In the genomic region with DNA sequence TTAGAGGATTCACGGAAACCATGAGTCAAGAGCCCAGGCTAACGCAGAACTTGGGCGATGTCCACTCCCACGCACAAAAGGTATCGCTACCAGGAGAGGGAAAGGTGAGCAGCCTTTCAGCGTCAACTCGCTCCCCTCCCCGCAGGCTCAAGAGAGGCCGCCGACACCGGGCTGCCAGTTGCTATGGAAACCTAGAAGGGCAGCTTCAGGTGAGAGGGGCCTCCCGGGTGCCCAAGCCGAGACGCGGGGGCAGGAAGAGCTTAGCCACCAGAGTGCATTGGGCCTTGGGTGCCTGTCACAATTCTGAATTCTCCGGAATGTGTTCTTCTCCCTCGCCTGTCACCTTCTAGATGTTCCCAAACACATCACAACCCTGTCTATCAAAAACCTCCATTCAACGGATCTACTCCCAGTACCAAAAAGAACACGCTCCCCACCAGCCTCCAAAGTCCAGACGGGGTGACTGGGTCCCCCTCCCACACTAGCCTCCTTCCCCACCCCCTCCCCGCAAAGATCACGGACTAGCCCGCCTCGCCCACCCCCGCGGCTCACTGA, we compare ENCODE assay signal across 1 cellular context.
TF ChIP-seq lines count a peak whose summit lies in the region.

No MANE protein-coding gene starts in this region.

TF ChIP-seq in GM23338, 12 proteins besides CTCF, POLR2A, EP300 and RAD21 (continued from another document):
- TF ChIP-seq, protein P1, sequence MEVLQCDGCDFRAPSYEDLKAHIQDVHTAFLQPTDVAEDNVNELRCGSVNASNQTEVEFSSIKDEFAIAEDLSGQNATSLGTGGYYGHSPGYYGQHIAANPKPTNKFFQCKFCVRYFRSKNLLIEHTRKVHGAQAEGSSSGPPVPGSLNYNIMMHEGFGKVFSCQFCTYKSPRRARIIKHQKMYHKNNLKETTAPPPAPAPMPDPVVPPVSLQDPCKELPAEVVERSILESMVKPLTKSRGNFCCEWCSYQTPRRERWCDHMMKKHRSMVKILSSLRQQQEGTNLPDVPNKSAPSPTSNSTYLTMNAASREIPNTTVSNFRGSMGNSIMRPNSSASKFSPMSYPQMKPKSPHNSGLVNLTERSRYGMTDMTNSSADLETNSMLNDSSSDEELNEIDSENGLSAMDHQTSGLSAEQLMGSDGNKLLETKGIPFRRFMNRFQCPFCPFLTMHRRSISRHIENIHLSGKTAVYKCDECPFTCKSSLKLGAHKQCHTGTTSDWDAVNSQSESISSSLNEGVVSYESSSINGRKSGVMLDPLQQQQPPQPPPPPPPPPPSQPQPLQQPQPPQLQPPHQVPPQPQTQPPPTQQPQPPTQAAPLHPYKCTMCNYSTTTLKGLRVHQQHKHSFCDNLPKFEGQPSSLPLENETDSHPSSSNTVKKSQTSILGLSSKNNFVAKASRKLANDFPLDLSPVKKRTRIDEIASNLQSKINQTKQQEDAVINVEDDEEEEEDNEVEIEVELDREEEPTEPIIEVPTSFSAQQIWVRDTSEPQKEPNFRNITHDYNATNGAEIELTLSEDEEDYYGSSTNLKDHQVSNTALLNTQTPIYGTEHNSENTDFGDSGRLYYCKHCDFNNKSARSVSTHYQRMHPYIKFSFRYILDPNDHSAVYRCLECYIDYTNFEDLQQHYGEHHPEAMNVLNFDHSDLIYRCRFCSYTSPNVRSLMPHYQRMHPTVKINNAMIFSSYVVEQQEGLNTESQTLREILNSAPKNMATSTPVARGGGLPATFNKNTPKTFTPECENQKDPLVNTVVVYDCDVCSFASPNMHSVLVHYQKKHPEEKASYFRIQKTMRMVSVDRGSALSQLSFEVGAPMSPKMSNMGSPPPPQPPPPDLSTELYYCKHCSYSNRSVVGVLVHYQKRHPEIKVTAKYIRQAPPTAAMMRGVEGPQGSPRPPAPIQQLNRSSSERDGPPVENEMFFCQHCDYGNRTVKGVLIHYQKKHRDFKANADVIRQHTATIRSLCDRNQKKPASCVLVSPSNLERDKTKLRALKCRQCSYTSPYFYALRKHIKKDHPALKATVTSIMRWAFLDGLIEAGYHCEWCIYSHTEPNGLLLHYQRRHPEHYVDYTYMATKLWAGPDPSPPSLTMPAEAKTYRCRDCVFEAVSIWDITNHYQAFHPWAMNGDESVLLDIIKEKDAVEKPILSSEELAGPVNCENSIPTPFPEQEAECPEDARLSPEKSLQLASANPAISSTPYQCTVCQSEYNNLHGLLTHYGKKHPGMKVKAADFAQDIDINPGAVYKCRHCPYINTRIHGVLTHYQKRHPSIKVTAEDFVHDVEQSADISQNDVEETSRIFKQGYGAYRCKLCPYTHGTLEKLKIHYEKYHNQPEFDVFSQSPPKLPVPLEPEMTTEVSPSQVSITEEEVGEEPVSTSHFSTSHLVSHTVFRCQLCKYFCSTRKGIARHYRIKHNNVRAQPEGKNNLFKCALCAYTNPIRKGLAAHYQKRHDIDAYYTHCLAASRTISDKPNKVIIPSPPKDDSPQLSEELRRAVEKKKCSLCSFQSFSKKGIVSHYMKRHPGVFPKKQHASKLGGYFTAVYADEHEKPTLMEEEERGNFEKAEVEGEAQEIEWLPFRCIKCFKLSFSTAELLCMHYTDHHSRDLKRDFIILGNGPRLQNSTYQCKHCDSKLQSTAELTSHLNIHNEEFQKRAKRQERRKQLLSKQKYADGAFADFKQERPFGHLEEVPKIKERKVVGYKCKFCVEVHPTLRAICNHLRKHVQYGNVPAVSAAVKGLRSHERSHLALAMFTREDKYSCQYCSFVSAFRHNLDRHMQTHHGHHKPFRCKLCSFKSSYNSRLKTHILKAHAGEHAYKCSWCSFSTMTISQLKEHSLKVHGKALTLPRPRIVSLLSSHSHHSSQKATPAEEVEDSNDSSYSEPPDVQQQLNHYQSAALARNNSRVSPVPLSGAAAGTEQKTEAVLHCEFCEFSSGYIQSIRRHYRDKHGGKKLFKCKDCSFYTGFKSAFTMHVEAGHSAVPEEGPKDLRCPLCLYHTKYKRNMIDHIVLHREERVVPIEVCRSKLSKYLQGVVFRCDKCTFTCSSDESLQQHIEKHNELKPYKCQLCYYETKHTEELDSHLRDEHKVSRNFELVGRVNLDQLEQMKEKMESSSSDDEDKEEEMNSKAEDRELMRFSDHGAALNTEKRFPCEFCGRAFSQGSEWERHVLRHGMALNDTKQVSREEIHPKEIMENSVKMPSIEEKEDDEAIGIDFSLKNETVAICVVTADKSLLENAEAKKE (CRISPR knock-in tag; IDR thresholded peaks at IDR 0.05) = no peak
- TF ChIP-seq STAT1 (IDR thresholded peaks at IDR 0.05; ENCODE audit: unreplicated experiment) = no peak
- TF ChIP-seq ZNF331 (CRISPR knock-in tag; IDR thresholded peaks at IDR 0.05; ENCODE audit: low read depth) = no peak
- TF ChIP-seq, protein P2, sequence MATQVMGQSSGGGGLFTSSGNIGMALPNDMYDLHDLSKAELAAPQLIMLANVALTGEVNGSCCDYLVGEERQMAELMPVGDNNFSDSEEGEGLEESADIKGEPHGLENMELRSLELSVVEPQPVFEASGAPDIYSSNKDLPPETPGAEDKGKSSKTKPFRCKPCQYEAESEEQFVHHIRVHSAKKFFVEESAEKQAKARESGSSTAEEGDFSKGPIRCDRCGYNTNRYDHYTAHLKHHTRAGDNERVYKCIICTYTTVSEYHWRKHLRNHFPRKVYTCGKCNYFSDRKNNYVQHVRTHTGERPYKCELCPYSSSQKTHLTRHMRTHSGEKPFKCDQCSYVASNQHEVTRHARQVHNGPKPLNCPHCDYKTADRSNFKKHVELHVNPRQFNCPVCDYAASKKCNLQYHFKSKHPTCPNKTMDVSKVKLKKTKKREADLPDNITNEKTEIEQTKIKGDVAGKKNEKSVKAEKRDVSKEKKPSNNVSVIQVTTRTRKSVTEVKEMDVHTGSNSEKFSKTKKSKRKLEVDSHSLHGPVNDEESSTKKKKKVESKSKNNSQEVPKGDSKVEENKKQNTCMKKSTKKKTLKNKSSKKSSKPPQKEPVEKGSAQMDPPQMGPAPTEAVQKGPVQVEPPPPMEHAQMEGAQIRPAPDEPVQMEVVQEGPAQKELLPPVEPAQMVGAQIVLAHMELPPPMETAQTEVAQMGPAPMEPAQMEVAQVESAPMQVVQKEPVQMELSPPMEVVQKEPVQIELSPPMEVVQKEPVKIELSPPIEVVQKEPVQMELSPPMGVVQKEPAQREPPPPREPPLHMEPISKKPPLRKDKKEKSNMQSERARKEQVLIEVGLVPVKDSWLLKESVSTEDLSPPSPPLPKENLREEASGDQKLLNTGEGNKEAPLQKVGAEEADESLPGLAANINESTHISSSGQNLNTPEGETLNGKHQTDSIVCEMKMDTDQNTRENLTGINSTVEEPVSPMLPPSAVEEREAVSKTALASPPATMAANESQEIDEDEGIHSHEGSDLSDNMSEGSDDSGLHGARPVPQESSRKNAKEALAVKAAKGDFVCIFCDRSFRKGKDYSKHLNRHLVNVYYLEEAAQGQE (IDR thresholded peaks at IDR 0.05; ENCODE audit: unreplicated experiment) = no peak
- no peak for TF ChIP-seq ZNF114 (CRISPR knock-in tag; IDR thresholded peaks at IDR 0.05)
- TF ChIP-seq NANOG (IDR thresholded peaks at IDR 0.05; ENCODE audit: borderline replicate concordance) = no peak
- TF ChIP-seq EZH2 (IDR thresholded peaks at IDR 0.05; ENCODE audit: low read depth, unreplicated experiment) = no peak
- TF ChIP-seq, protein P3, sequence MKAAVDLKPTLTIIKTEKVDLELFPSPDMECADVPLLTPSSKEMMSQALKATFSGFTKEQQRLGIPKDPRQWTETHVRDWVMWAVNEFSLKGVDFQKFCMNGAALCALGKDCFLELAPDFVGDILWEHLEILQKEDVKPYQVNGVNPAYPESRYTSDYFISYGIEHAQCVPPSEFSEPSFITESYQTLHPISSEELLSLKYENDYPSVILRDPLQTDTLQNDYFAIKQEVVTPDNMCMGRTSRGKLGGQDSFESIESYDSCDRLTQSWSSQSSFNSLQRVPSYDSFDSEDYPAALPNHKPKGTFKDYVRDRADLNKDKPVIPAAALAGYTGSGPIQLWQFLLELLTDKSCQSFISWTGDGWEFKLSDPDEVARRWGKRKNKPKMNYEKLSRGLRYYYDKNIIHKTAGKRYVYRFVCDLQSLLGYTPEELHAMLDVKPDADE (IDR thresholded peaks at IDR 0.05) = no peak
- TF ChIP-seq POLR2AphosphoS5 (IDR thresholded peaks at IDR 0.05; ENCODE audit: low read depth) = no peak
- no peak for TF ChIP-seq CREB1 (CRISPR knock-in tag; IDR thresholded peaks at IDR 0.05; ENCODE audit: low read depth)
- no peak for TF ChIP-seq EZH2phosphoT487 (IDR thresholded peaks at IDR 0.05; ENCODE audit: unreplicated experiment)
